In the genomic region with DNA sequence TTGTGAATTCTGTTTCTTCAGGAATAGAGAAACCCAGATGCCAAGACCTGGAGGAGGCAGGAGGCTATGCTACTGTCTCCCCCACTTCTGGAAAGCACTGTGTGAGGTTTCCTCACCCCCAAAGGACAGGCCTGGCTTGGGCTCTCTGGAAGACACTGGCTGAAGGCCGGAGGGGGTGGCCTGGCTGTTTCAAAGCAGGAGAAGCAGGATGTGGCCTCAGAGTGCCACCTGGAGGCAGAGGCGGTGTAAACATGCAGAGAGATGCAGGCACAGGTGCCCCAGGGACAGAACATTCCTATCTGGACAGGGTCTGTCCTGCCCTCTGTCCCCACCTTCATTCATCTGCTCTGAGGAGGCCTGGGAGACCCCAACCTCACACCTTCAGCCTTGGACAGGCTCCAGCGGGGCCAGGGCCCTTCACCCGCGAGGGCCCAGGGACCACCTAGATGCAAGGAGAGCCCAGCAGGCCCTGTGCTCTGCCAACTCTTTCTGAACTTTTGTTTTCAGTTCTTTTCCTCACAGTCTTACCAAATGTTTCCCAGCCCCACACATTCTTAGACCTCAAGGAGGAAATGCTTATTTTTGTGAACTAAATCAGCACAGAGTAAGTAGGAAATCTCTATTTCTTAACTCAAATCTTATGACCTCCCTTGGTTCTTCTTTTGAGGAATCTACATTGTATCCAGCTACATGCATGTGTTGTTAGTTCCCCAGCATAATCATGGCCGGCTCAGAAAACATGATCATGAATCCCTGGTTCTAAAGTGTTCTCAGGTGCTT, we compare ENCODE assay signal across 8 cellular contexts.
DNase-seq lines count a peak whose midpoint lies in the region; ATAC-seq, FAIRE-seq and TF ChIP-seq lines count a peak whose summit lies in the region.

No MANE protein-coding gene starts in this region.

- H3K36me3 ChIP-seq in bronchial epithelial cell (ENCODE audit: control insufficient read depth, insufficient read depth, low read length) (no peaks in the 10 kb centered on the region), keratinocyte (ENCODE audit: control insufficient read depth in 2 of 2, extremely low read depth in 1 of 2, insufficient read depth in 2 of 2, low read length in 2 of 2) (no peaks in the 10 kb centered on the region)

- ATAC-seq in T-helper 17 cell (peak; percentile 65), HG02678 (IDR thresholded peaks at IDR 0.05; ENCODE audit: unreplicated experiment) (no peak)

- no peak overlapping the region for H2AFZ ChIP-seq in keratinocyte (ENCODE audit: control insufficient read depth, low read length)

- H3K27me3 Mint-ChIP-seq in T-helper 17 cell: peaks cover 15% of the 10 kb centered on the region

- CTCF ChIA-PET in AG04449 (lab: Yijun Ruan, JAX): interaction anchor here (0.8 to 1.1 kb wide), 3 partner anchors 14 to 684 kb away, joined by 3 to 6 read pairs (median 4); no protein-coding TSS in a partner anchor

- H3K4me1 Mint-ChIP-seq in T-helper 17 cell: peaks cover 16% of the 10 kb centered on the region

- H3K4me2 ChIP-seq in keratinocyte (ENCODE audit: control insufficient read depth, extremely low read depth, insufficient read depth, low read depth, low read length): no peak overlapping the region

- no peaks in the 10 kb centered on the region for H3K9me3 ChIP-seq in T-helper 17 cell (ENCODE audit: control insufficient read depth, low read length, poor library complexity, severe bottlenecking)
- no peaks in the 10 kb centered on the region for H3K9me3 ChIP-seq in keratinocyte (ENCODE audit: control insufficient read depth, low read depth, low read length)

- no peak for DNase-seq in AG04449 (ENCODE audit: low read depth, low spot score)
- DNase-seq in KG1 (lab: John Stamatoyannopoulos, UW): peak; percentile 33
- DNase-seq in T-helper 17 cell: peak; percentile 25 to 43 (median 26)
- DNase-seq in bronchial epithelial cell (ENCODE audit: low read depth): peak; percentile 29
- no peak for DNase-seq in keratinocyte (ENCODE audit: low read depth, low spot score)
- peak; percentile 52 to 54 for DNase-seq in stimulated activated CD4-positive, alpha-beta T cell treated with anti-CD3 and anti-CD28 coated beads, Interleukin-2, amount 100 ng/mL, for 48 hours

- POLR2A ChIA-PET in AG04449 (lab: Yijun Ruan, JAX): interaction anchor here (0.6 kb wide), 1 partner anchor 680 kb away, joined by 4 read pairs; no protein-coding TSS in a partner anchor

- no peaks in the 10 kb centered on the region for H3K79me2 ChIP-seq in keratinocyte (ENCODE audit: control insufficient read depth, insufficient read depth, low read length)

- FAIRE-seq in bronchial epithelial cell (lab: Jason Lieb, UNC) (no peak), keratinocyte (lab: Jason Lieb, UNC) (no peak)

- no peak overlapping the region for H3K9ac ChIP-seq in keratinocyte (ENCODE audit: control insufficient read depth, extremely low read depth, insufficient read depth, low read length)

- H4K20me1 ChIP-seq in keratinocyte (ENCODE audit: control insufficient read depth, extremely low read depth, insufficient read depth, low read length): no peaks in the 10 kb centered on the region

- H3K36me3 Mint-ChIP-seq in T-helper 17 cell (ENCODE audit: low read depth): peaks cover 4% of the 10 kb centered on the region

- TF ChIP-seq CTCF in AG04449 (IDR thresholded peaks at IDR 0.05; ENCODE audit: insufficient read depth, low read length, missing control alignments) (peak; percentile 90), GM12873 (IDR thresholded peaks at IDR 0.05; ENCODE audit: insufficient read depth, low read depth, low read length, missing control alignments) (peak; percentile 86), bronchial epithelial cell (IDR thresholded peaks at IDR 0.05; ENCODE audit: insufficient read depth, low read length, severe bottlenecking) (peak; percentile 89), keratinocyte (optimal IDR thresholded peaks at IDR 0.05 in 1 of 3, IDR thresholded peaks at IDR 0.05 in 1 of 3, conservative IDR thresholded peaks at IDR 0.05 in 1 of 3; ENCODE audit: extremely low read depth in 1 of 3, insufficient read depth in 2 of 3, low read length in 3 of 3) (peak in 2 of 3 experiments; percentile 69 to 87)

- H3K9me1 ChIP-seq in keratinocyte (ENCODE audit: control insufficient read depth, extremely low read depth, insufficient read depth, low read length): no peaks in the 10 kb centered on the region

- H3K27ac Mint-ChIP-seq in T-helper 17 cell: peak overlapping the region; percentile 39

- no peaks in the 10 kb centered on the region for H3K4me1 ChIP-seq in keratinocyte (ENCODE audit: control insufficient read depth, extremely low read depth, insufficient read depth, low read length)

- H3K4me3 ChIP-seq in AG04449 (ENCODE audit: low read depth, low read length) (no peak overlapping the region), bronchial epithelial cell (ENCODE audit: low read depth, low read length) (no peak overlapping the region), keratinocyte (ENCODE audit: control insufficient read depth in 2 of 3, extremely low read depth in 1 of 3, insufficient read depth in 2 of 3, low read depth in 1 of 3, low read length in 3 of 3) (no peak overlapping the region)

- no peak overlapping the region for H3K27ac ChIP-seq in keratinocyte (ENCODE audit: control insufficient read depth, insufficient read depth, low read length)

- dilution Hi-C loops in keratinocyte (cut with MboI; ENCODE audit: extremely low pct_ligation_motif_present, low sequenced_read_pairs): no loop called here

- H3K27me3 ChIP-seq in bronchial epithelial cell (ENCODE audit: control insufficient read depth, insufficient read depth, low read length): no peaks in the 10 kb centered on the region
- no peaks in the 10 kb centered on the region for H3K27me3 ChIP-seq in keratinocyte (ENCODE audit: control insufficient read depth, extremely low read depth, insufficient read depth, low read length)

- no peak overlapping the region for H3K4me3 Mint-ChIP-seq in T-helper 17 cell

Comparison
In these comparisons a context has a peak if more than half of its experiments do, and no peak if none do; other contexts are left out.
1. DNase-seq: peak in KG1 (single experiment), T-helper 17 cell (3 of 3), bronchial epithelial cell (single experiment) and stimulated activated CD4-positive, alpha-beta T cell treated with anti-CD3 and anti-CD28 coated beads, Interleukin-2, amount 100 ng/mL, for 48 hours (2 of 2); none in AG04449 (single experiment) and keratinocyte (single experiment).
2. Peak in every context shown above with its lines, with median percentiles within 50 percentile points of each other: CTCF ChIP-seq.